24 cellular contexts compared by ENCODE assay signal in the genomic region with DNA sequence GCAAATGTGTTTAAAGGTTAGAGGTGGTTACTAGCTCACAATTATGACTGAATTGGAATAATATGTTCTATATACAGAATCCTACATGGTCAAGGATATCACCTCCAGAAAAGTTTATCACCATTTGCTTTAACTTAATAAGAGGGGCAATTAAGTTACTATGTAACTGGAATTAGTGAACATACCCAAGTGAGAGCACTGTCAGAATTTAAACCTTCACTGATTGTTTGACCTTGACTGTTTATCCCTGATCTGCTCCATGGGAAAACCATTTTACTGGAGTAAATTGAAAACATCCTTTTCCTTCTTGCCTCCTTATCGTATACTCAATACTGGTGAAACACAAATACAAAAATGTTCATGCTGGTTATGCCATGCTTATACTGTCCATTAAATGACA.
A peak's percentile ranks its signal among the peaks of the same experiment; 100 is the strongest.
DNase-seq lines count a peak whose midpoint lies in the region; ATAC-seq, FAIRE-seq and TF ChIP-seq lines count a peak whose summit lies in the region.
"Had no signal": no experiment of that assay in that cellular context is flagged by ENCODE, and none has a peak within 500 bp of the region (broad histone marks: within the 10 kb centered on the region; RNA-seq: fewer than 3 reads in every experiment).

No MANE protein-coding gene starts in this region.

- no TSS peak for BruUV-seq in A673 (replicated peaks; lab: Mats Ljungman, UMichigan)

- no peak for ATAC-seq in HG02970 (IDR thresholded peaks at IDR 0.05; ENCODE audit: low FRiP score, unreplicated experiment)
- ATAC-seq: A549, GM12878 had no signal

- H2AFZ ChIP-seq in H1 (ENCODE audit: low read length), result no peak overlapping the region

- H4K8ac ChIP-seq in H1 (ENCODE audit: extremely low read depth, insufficient read depth, low read length), result no peak overlapping the region

- no peak overlapping the region for H3K23ac ChIP-seq in H1 (ENCODE audit: insufficient read length)

- no peak overlapping the region for H3K4me3 ChIP-seq in A673 (ENCODE audit: low read depth, low read length, poor library complexity, severe bottlenecking)
- H3K4me3 ChIP-seq in HEK293 (ENCODE audit: low read depth, low read length), result no peak overlapping the region
- no peak overlapping the region for H3K4me3 ChIP-seq in H1 (ENCODE audit: extremely low read depth in 1 of 4, insufficient read depth in 2 of 4, low read depth in 3 of 4, low read length in 4 of 4)
- H3K4me3 ChIP-seq: A549, BLaER1, GM12878 had no signal

- intact Hi-C loops in A673 (cut with micrococcal nuclease; ENCODE audit: unreplicated experiment), result no loop called here

- no peak overlapping the region for H3K18ac ChIP-seq in H1 (ENCODE audit: extremely low read depth, low read length)

- no peak overlapping the region for H3K4me2 ChIP-seq in H1 (ENCODE audit: insufficient read depth in 1 of 2, low read depth in 2 of 2, low read length in 2 of 2)
- H3K4me2 ChIP-seq: A549 had no signal

- H3K79me2 ChIP-seq in H1 (ENCODE audit: control insufficient read depth in 1 of 2, insufficient read depth in 2 of 2, low read length in 2 of 2), result no peaks in the 10 kb centered on the region

- CTCF ChIA-PET in A673 (lab: Charles Lee) (no interaction called here), HEK293 (lab: Yijun Ruan, JAX) (interaction anchor here (0.5 kb wide), 1 partner anchor 750 kb away, joined by 3 read pairs; no protein-coding TSS in a partner anchor), H1 (lab: Charles Lee; ENCODE audit: partially characterized antibody) (interaction anchor here (1.0 to 1.8 kb wide), 3 partner anchors 26 to 106 kb away, joined by 3 to 6 read pairs (median 3); no protein-coding TSS in a partner anchor)

- no peak overlapping the region for H4K5ac ChIP-seq in H1 (ENCODE audit: insufficient read length, low read depth, low read length)

- H2BK15ac ChIP-seq in H1 (ENCODE audit: low read length), result no peak overlapping the region

- H2BK20ac ChIP-seq in H1 (ENCODE audit: low read length), result no peak overlapping the region

- no peak overlapping the region for H3K14ac ChIP-seq in H1 (ENCODE audit: insufficient read length)

- no peak for TF ChIP-seq RAD21 in H1 (IDR thresholded peaks at IDR 0.05 in 1 of 2, conservative IDR thresholded peaks at IDR 0.05 in 1 of 2; ENCODE audit: low read depth in 2 of 2, low read length in 2 of 2)

- no peak overlapping the region for H2BK5ac ChIP-seq in H1 (ENCODE audit: low read depth, low read length)

- no peak overlapping the region for H3K4ac ChIP-seq in H1 (replicated peaks; ENCODE audit: insufficient read length, low read depth, low read length)

- H4K20me1 ChIP-seq in H1 (replicated peaks in 1 of 2; ENCODE audit: control insufficient read depth in 1 of 2, insufficient read depth in 2 of 2, low read length in 2 of 2), result no peaks in the 10 kb centered on the region
- H4K20me1 ChIP-seq: BLaER1 had no signal

- TF ChIP-seq POLR2A in H1 (IDR thresholded peaks at IDR 0.05; ENCODE audit: control extremely low read depth in 1 of 2, low read depth in 2 of 2, low read length in 2 of 2) (no peak), GM12892 (IDR thresholded peaks at IDR 0.05; ENCODE audit: low read depth, low read length) (no peak)

- TF ChIP-seq CTCF in A673 (conservative IDR thresholded peaks at IDR 0.05; ENCODE audit: low read depth, low read length) (no peak), HEK293 (tag by site-specific recombination; IDR thresholded peaks at IDR 0.05) (no peak), H1 (IDR thresholded peaks at IDR 0.05; ENCODE audit: control extremely low read depth in 1 of 3, insufficient read depth in 1 of 3, low read depth in 1 of 3, low read length in 3 of 3) (no peak)

- H2BK12ac ChIP-seq in H1 (ENCODE audit: low read depth, low read length), result no peak overlapping the region

- H2AK5ac ChIP-seq in H1 (ENCODE audit: low read depth, low read length), result no peak overlapping the region

- H3K36me3 ChIP-seq in A673 (ENCODE audit: insufficient read depth, low read length, poor library complexity, severe bottlenecking) (no peaks in the 10 kb centered on the region), HEK293 (ENCODE audit: control insufficient read depth in 2 of 2, insufficient read depth in 1 of 2, low read length in 2 of 2) (no peaks in the 10 kb centered on the region), H1 (ENCODE audit: control insufficient read depth in 2 of 4, insufficient read depth in 4 of 4, low read length in 3 of 4) (no peaks in the 10 kb centered on the region)
- H3K36me3 ChIP-seq: BE2C, BLaER1 had no signal

- POLR2A ChIA-PET in A673 (lab: Charles Lee; ENCODE audit: low non-redundant PET), result no interaction called here
- POLR2A ChIA-PET in HEK293 (lab: Yijun Ruan, JAX), result no interaction called here
- POLR2A ChIA-PET in H1 (lab: Charles Lee; ENCODE audit: partially characterized antibody), result no interaction called here

- H3K27ac ChIP-seq in A673 (ENCODE audit: low read depth, low read length, poor library complexity, severe bottlenecking) (peak overlapping the region; percentile 94), HEK293 (ENCODE audit: extremely low read depth, low read depth, low read length) (no peak overlapping the region), H1 (ENCODE audit: low read depth, low read length) (no peak overlapping the region)
- H3K27ac ChIP-seq: 22Rv1, A549, BLaER1 had no signal

- 95% methylated on average over 1 of the region's 1 CpG; no CpG with 5 or more reads in 1 of the 2 experiments for WGBS in H1 (ENCODE audit: extremely low coverage in 1 of 2, insufficient coverage in 1 of 2, insufficient read length in 1 of 2, insufficient replicate concordance in 2 of 2, low coverage in 1 of 2, low lambda C conversion rate in 2 of 2, missing lambda C conversion rate in 1 of 2), 2 experiments

- H2BK120ac ChIP-seq in H1 (replicated peaks; ENCODE audit: low read depth, low read length), result no peak overlapping the region

- H3K9me3 ChIP-seq in A673 (ENCODE audit: low read depth, low read length, poor library complexity, severe bottlenecking) (no peaks in the 10 kb centered on the region), HEK293 (ENCODE audit: control insufficient read depth, insufficient read depth, low read depth, low read length) (no peaks in the 10 kb centered on the region), H1 (ENCODE audit: insufficient read depth in 2 of 2, low read depth in 1 of 2, low read length in 1 of 2) (no peaks in the 10 kb centered on the region)
- H3K9me3 ChIP-seq: A549, BE2C, BLaER1 had no signal

- H3K4me1 ChIP-seq in A673 (ENCODE audit: insufficient read depth, low read length, poor library complexity, severe bottlenecking), result peaks cover 72% of the 10 kb centered on the region
- H3K4me1 ChIP-seq in HEK293 (ENCODE audit: control insufficient read depth, insufficient read depth, low read length), result peaks cover 38% of the 10 kb centered on the region
- H3K4me1 ChIP-seq in H1 (replicated peaks in 1 of 4; ENCODE audit: control insufficient read depth in 3 of 4, insufficient read depth in 4 of 4, low read length in 3 of 4), result no peaks in the 10 kb centered on the region
- H3K4me1 ChIP-seq: A549, BE2C had no signal

- no peak for DNase-seq in A673 (ENCODE audit: low spot score)
- DNase-seq in H1 (ENCODE audit: low read depth in 1 of 2, low spot score in 2 of 2), result no peak
- no peak for DNase-seq in GM12892 (ENCODE audit: insufficient read length)
- DNase-seq: ACHN; BE2C; C1 segment of cervical spinal cord; CD4-positive, alpha-beta memory T cell; CD4-positive, CD25-positive, alpha-beta regulatory T cell; CD8-positive, alpha-beta memory T cell; COR-L47; DMS 273 treated with DMSO at 0.1 percent for 48 hours; DMS153; DMS53; DMS79; DND-41; EL; GDM1 had no signal

- no peak overlapping the region for H3K9ac ChIP-seq in H1 (replicated peaks in 1 of 4; ENCODE audit: extremely low read depth in 1 of 4, low read depth in 3 of 4, low read length in 3 of 4)
- H3K9ac ChIP-seq: BLaER1 had no signal

- no peaks in the 10 kb centered on the region for H3K23me2 ChIP-seq in H1 (ENCODE audit: low read depth, low read length)

- H3K27me3 ChIP-seq in A673 (replicated peaks; ENCODE audit: insufficient read depth, low read depth, low read length, poor library complexity) (no peaks in the 10 kb centered on the region), H1 (replicated peaks in 1 of 4; ENCODE audit: control insufficient read depth in 3 of 4, extremely low read depth in 1 of 4, insufficient read depth in 3 of 4, low read length in 3 of 4) (no peaks in the 10 kb centered on the region)
- H3K27me3 ChIP-seq: BE2C, BLaER1 had no signal

- H3K79me1 ChIP-seq in H1 (ENCODE audit: low read depth, low read length), result no peaks in the 10 kb centered on the region

- no peak overlapping the region for H4K91ac ChIP-seq in H1 (replicated peaks; ENCODE audit: insufficient read length, low read length)

- FAIRE-seq in H1 (lab: Jason Lieb, UNC) (peak; percentile 19), GM12892 (lab: Jason Lieb, UNC) (no peak)
- FAIRE-seq: A549, GM12878, GM19239 had no signal

- TF ChIP-seq EP300 in H1 (IDR thresholded peaks at IDR 0.05; ENCODE audit: borderline replicate concordance in 1 of 2, low read depth in 2 of 2, low read length in 2 of 2), result no peak

- H3K56ac ChIP-seq in H1 (replicated peaks; ENCODE audit: insufficient read length, low read depth, low read length), result no peak overlapping the region

TF ChIP-seq in HEK293, 187 proteins besides CTCF, POLR2A, EP300 and RAD21:
- no peak for TF ChIP-seq HOXA7 (CRISPR knock-in tag; IDR thresholded peaks at IDR 0.05; ENCODE audit: borderline replicate concordance)
- TF ChIP-seq ZNF660 (tag by site-specific recombination; IDR thresholded peaks at IDR 0.05), result peak; percentile 95
TF ChIP-seq in HEK293: peak in this region for 1.

TF ChIP-seq in H1, 55 proteins besides CTCF, POLR2A, EP300 and RAD21 (continues in another document):
- no peak for TF ChIP-seq GTF2F1 (IDR thresholded peaks at IDR 0.05; ENCODE audit: borderline replicate concordance, low read depth, low read length)
- no peak for TF ChIP-seq RFX5 (IDR thresholded peaks at IDR 0.05; ENCODE audit: borderline replicate concordance, low read depth, low read length)
- TF ChIP-seq KDM5A (IDR thresholded peaks at IDR 0.05; ENCODE audit: low read length), result no peak
- no peak for TF ChIP-seq ASH2L (IDR thresholded peaks at IDR 0.05; ENCODE audit: low read length)
- no peak for TF ChIP-seq YY1 (IDR thresholded peaks at IDR 0.05; ENCODE audit: low read depth, low read length)
